Comparison of ENCODE assay signal across 8 cellular contexts in genomic region chr21:34020005-34020847, GRCh38. TPM values are rescaled to one million over a fixed set of nuclear protein-coding genes. Genes with fewer than 3 reads are reported as not detected.
DNase-seq lines count a peak whose midpoint lies in the region; ATAC-seq and TF ChIP-seq lines count a peak whose summit lies in the region.

No MANE protein-coding gene starts in this region.

- H3K4me3 Mint-ChIP-seq in IgD-negative memory B cell: peak overlapping the region; percentile 68 to 86 (median 70)
- no peak overlapping the region for H3K4me3 Mint-ChIP-seq in activated CD8-positive, alpha-beta T cell treated with anti-CD3 and anti-CD28 coated beads, Interleukin-2, amount 10 ng/mL, durations not matched to agents 7 days and 5 days

- TF ChIP-seq CTCF in GM10248 (IDR thresholded peaks at IDR 0.05; ENCODE audit: control extremely low read depth, extremely low read depth, low read depth, missing control alignments): peak; percentile 9
- no peak for TF ChIP-seq CTCF in RWPE1 (conservative IDR thresholded peaks at IDR 0.05; ENCODE audit: low read depth)

- no peak overlapping the region for H3K27ac ChIP-seq in RWPE1

- POLR2A ChIA-PET in GM10248 (lab: Yijun Ruan, JAX) (interaction anchor here (1.0 kb wide), 1 partner anchor 54 kb away, joined by 5 read pairs; no protein-coding TSS in a partner anchor), RWPE1 (lab: Yijun Ruan, JAX; ENCODE audit: low non-redundant PET) (no interaction called here)
- POLR2A ChIA-PET in activated CD8-positive, alpha-beta T cell treated with anti-CD3 and anti-CD28 coated beads, Interleukin-2, amount 10 ng/mL, durations not matched to agents 7 days and 5 days (lab: Charles Lee): interaction anchor here (0.5 kb wide), 1 partner anchor 464 kb away, joined by 3 read pairs; no protein-coding TSS in a partner anchor

- DNase-seq in GM10248 (ENCODE audit: extremely low spot score) (peak; percentile 25), 8988T (no peak), RWPE1 (ENCODE audit: low spot score) (no peak), globus pallidus (ENCODE audit: low spot score) (no peak), activated gamma-delta T cell (lab: John Stamatoyannopoulos, UW) (no peak)
- DNase-seq in activated CD8-positive, alpha-beta T cell treated with anti-CD3 and anti-CD28 coated beads, Interleukin-2, amount 10 ng/mL, durations not matched to agents 7 days and 5 days: no peak

- CTCF ChIA-PET in GM10248 (lab: Yijun Ruan, JAX) (interaction anchor here (1.2 to 4.5 kb wide), 10 partner anchors 10 to 328 kb away, joined by 3 to 14 read pairs (median 4); no protein-coding TSS in a partner anchor), RWPE1 (lab: Yijun Ruan, JAX) (no interaction called here)
- CTCF ChIA-PET in activated CD8-positive, alpha-beta T cell treated with anti-CD3 and anti-CD28 coated beads, Interleukin-2, amount 10 ng/mL, durations not matched to agents 7 days and 5 days (lab: Charles Lee): interaction anchor here (1.0 kb wide), 1 partner anchor 96 kb away, joined by 6 read pairs; no protein-coding TSS in a partner anchor

- H3K36me3 Mint-ChIP-seq in IgD-negative memory B cell: peaks cover 5% of the 10 kb centered on the region
- H3K36me3 Mint-ChIP-seq in activated CD8-positive, alpha-beta T cell treated with anti-CD3 and anti-CD28 coated beads, Interleukin-2, amount 10 ng/mL, durations not matched to agents 7 days and 5 days (ENCODE audit: low read depth): peaks cover 23% of the 10 kb centered on the region

- ATAC-seq in GM21390 (IDR thresholded peaks at IDR 0.05; ENCODE audit: unreplicated experiment): peak; percentile 38
- no peak for ATAC-seq in activated CD8-positive, alpha-beta T cell treated with anti-CD3 and anti-CD28 coated beads, Interleukin-2, amount 10 ng/mL, durations not matched to agents 7 days and 5 days

- peak overlapping the region; percentile 89 to 96 (median 93) for H3K27ac Mint-ChIP-seq in IgD-negative memory B cell
- H3K27ac Mint-ChIP-seq in activated CD8-positive, alpha-beta T cell treated with anti-CD3 and anti-CD28 coated beads, Interleukin-2, amount 10 ng/mL, durations not matched to agents 7 days and 5 days: peak overlapping the region; percentile 26

- peaks cover 2 to 7% (median 3%) of the 10 kb centered on the region in 3 donors for H3K9me3 Mint-ChIP-seq in IgD-negative memory B cell
- peaks cover 16% of the 10 kb centered on the region for H3K9me3 Mint-ChIP-seq in activated CD8-positive, alpha-beta T cell treated with anti-CD3 and anti-CD28 coated beads, Interleukin-2, amount 10 ng/mL, durations not matched to agents 7 days and 5 days (ENCODE audit: insufficient read depth)

- no peaks in the 10 kb centered on the region for H3K27me3 Mint-ChIP-seq in IgD-negative memory B cell
- no peaks in the 10 kb centered on the region for H3K27me3 Mint-ChIP-seq in activated CD8-positive, alpha-beta T cell treated with anti-CD3 and anti-CD28 coated beads, Interleukin-2, amount 10 ng/mL, durations not matched to agents 7 days and 5 days (ENCODE audit: low read depth)

- H3K4me1 Mint-ChIP-seq in IgD-negative memory B cell: peaks cover 23 to 37% (median 33%) of the 10 kb centered on the region in 3 donors
- H3K4me1 Mint-ChIP-seq in activated CD8-positive, alpha-beta T cell treated with anti-CD3 and anti-CD28 coated beads, Interleukin-2, amount 10 ng/mL, durations not matched to agents 7 days and 5 days (ENCODE audit: low read depth): peaks cover 44% of the 10 kb centered on the region

RNA-seq across cellular contexts. Expression of gene MRPS6, which starts 53.2 kb away (rescaled TPM):
- polyA plus RNA-seq in IgD-negative memory B cell: 162 TPM
- 10 to 100 TPM; 80.2 to 84.3 TPM for total RNA-seq in activated CD8-positive, alpha-beta T cell treated with anti-CD3 and anti-CD28 coated beads, Interleukin-2, amount 10 ng/mL, durations not matched to agents 7 days and 5 days

RNA-seq across cellular contexts. Expression of gene SLC5A3, which starts 53.2 kb away (rescaled TPM):
- polyA plus RNA-seq in IgD-negative memory B cell: 0.93 TPM
- 10 to 100 TPM; 22.4 to 24.2 TPM for total RNA-seq in activated CD8-positive, alpha-beta T cell treated with anti-CD3 and anti-CD28 coated beads, Interleukin-2, amount 10 ng/mL, durations not matched to agents 7 days and 5 days
